ENCODE assay signal across 1 cellular context in genomic region chr1:62237950-62238374, GRCh38.
A peak's percentile ranks its signal among the peaks of the same experiment; 100 is the strongest.
TF ChIP-seq lines count a peak whose summit lies in the region.

No MANE protein-coding gene starts in this region.

TF ChIP-seq in HepG2, 621 proteins besides CTCF, POLR2A, EP300 and RAD21 (continued from another document and continues in another):
- TF ChIP-seq MAX (IDR thresholded peaks at IDR 0.05) (peak; percentile 65), SALL1 (CRISPR knock-in tag; IDR thresholded peaks at IDR 0.05) (peak; percentile 94), ZNF569 (CRISPR knock-in tag; IDR thresholded peaks at IDR 0.05; ENCODE audit: borderline replicate concordance) (no peak), MEIS1 (CRISPR knock-in tag; IDR thresholded peaks at IDR 0.05; ENCODE audit: borderline replicate concordance) (no peak), PHF20 (CRISPR knock-in tag; IDR thresholded peaks at IDR 0.05) (no peak), PRDM4 (CRISPR knock-in tag; IDR thresholded peaks at IDR 0.05; ENCODE audit: borderline replicate concordance) (no peak), ZNF549 (CRISPR knock-in tag; IDR thresholded peaks at IDR 0.05) (no peak), PHF5A (CRISPR knock-in tag; IDR thresholded peaks at IDR 0.05; ENCODE audit: low read depth, unreplicated experiment) (peak; percentile 66), REL (CRISPR knock-in tag; conservative IDR thresholded peaks at IDR 0.05) (no peak), BCL3 (CRISPR knock-in tag; IDR thresholded peaks at IDR 0.05) (no peak), ZNF580 (CRISPR knock-in tag; IDR thresholded peaks at IDR 0.05; ENCODE audit: borderline replicate concordance, low read depth) (no peak), KAT7 (CRISPR knock-in tag; IDR thresholded peaks at IDR 0.05; ENCODE audit: borderline replicate concordance) (no peak), KLF6 (CRISPR knock-in tag; IDR thresholded peaks at IDR 0.05) (no peak), KLF16 (CRISPR knock-in tag; IDR thresholded peaks at IDR 0.05) (peak in 1 of 2 experiments; percentile 33; a peak in 1 of 4 replicates), SP4 (CRISPR knock-in tag; IDR thresholded peaks at IDR 0.05) (no peak), AKNA (CRISPR knock-in tag; IDR thresholded peaks at IDR 0.05; ENCODE audit: borderline replicate concordance) (no peak), MBNL3 (CRISPR knock-in tag; conservative IDR thresholded peaks at IDR 0.05) (no peak), ZNF687 (CRISPR knock-in tag; IDR thresholded peaks at IDR 0.05) (peak; percentile 82), NFAT5 (CRISPR knock-in tag; IDR thresholded peaks at IDR 0.05) (no peak), ZBTB1 (CRISPR knock-in tag; IDR thresholded peaks at IDR 0.05; ENCODE audit: borderline replicate concordance) (no peak), HDAC6 (IDR thresholded peaks at IDR 0.05; ENCODE audit: low read depth, low read length) (no peak), POLR2AphosphoS5 (IDR thresholded peaks at IDR 0.05; ENCODE audit: low read depth, low read length) (no peak), PRMT3 (CRISPR knock-in tag; IDR thresholded peaks at IDR 0.05; ENCODE audit: borderline replicate concordance, low read depth) (no peak), TBL1XR1 (IDR thresholded peaks at IDR 0.05; ENCODE audit: borderline replicate concordance, low read length, partially characterized antibody) (peak; percentile 79), DNMT3B (CRISPR knock-in tag; conservative IDR thresholded peaks at IDR 0.05) (no peak), ZBTB46 (CRISPR knock-in tag; IDR thresholded peaks at IDR 0.05; ENCODE audit: borderline replicate concordance) (no peak), ATF3 (CRISPR knock-in tag; IDR thresholded peaks at IDR 0.05) (peak; percentile 29; the same call in 1 of the 2 replicates), HOXD1 (CRISPR knock-in tag; IDR thresholded peaks at IDR 0.05) (0 out of 2 replicates have a peak, but pooled peaks have one; percentile 42), E2F2 (CRISPR knock-in tag; IDR thresholded peaks at IDR 0.05; ENCODE audit: borderline replicate concordance) (no peak), SOX13 (IDR thresholded peaks at IDR 0.05) (peak; percentile 64; the same call in 1 of the 2 replicates), SOX13 (CRISPR knock-in tag; conservative IDR thresholded peaks at IDR 0.05 in 1 of 2, IDR thresholded peaks at IDR 0.05 in 1 of 2) (peak in 1 of 2 experiments; percentile 95; a peak in 2 of 4 replicates), ZFP1 (CRISPR knock-in tag; IDR thresholded peaks at IDR 0.05) (no peak; the same call in 1 of the 2 replicates)
